1 cellular context compared by ENCODE assay signal in the genomic region with DNA sequence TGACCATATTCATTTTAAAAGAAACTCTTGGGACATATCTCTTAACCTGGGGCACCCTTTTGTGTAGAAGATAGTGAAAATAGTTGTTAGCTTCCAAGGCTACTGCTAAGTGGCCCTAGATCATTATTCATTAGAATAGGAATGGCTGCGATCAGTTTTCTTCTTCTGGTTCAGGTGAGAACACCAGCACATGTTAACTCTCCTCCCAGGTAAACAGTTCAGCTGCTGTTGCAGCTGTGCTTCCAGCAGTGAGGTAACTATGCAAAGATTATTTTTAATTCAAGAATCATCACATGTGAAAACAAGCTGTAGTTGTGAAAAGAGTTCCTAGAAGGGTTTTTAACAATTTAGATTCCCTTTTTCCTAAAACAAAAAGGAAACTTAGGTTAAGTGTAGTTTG.
TF ChIP-seq lines count a peak whose summit lies in the region.

No MANE protein-coding gene starts in this region.

TF ChIP-seq in GM23338, 12 proteins besides CTCF, POLR2A, EP300 and RAD21 (continued from another document):
- no peak for TF ChIP-seq ZNF462 (CRISPR knock-in tag; IDR thresholded peaks at IDR 0.05)
- no peak for TF ChIP-seq ZNF114 (CRISPR knock-in tag; IDR thresholded peaks at IDR 0.05)
- TF ChIP-seq POLR2AphosphoS5 (IDR thresholded peaks at IDR 0.05; ENCODE audit: low read depth): no peak
- no peak for TF ChIP-seq JUNB (IDR thresholded peaks at IDR 0.05; ENCODE audit: unreplicated experiment)
- no peak for TF ChIP-seq EZH2phosphoT487 (IDR thresholded peaks at IDR 0.05; ENCODE audit: unreplicated experiment)
- TF ChIP-seq, protein P1, sequence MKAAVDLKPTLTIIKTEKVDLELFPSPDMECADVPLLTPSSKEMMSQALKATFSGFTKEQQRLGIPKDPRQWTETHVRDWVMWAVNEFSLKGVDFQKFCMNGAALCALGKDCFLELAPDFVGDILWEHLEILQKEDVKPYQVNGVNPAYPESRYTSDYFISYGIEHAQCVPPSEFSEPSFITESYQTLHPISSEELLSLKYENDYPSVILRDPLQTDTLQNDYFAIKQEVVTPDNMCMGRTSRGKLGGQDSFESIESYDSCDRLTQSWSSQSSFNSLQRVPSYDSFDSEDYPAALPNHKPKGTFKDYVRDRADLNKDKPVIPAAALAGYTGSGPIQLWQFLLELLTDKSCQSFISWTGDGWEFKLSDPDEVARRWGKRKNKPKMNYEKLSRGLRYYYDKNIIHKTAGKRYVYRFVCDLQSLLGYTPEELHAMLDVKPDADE (IDR thresholded peaks at IDR 0.05): no peak
- no peak for TF ChIP-seq EZH2 (IDR thresholded peaks at IDR 0.05; ENCODE audit: low read depth, unreplicated experiment)
- TF ChIP-seq ZNF331 (CRISPR knock-in tag; IDR thresholded peaks at IDR 0.05; ENCODE audit: low read depth): no peak
